In genomic region chrX:68355629-68355920, GRCh38 we compare ENCODE assay signal across 29 cellular contexts.
DNase-seq lines count a peak whose midpoint lies in the region; ATAC-seq, FAIRE-seq and TF ChIP-seq lines count a peak whose summit lies in the region.
"Had no signal": no experiment of that assay in that cellular context is flagged by ENCODE, and none has a peak within 500 bp of the region (broad histone marks: within the 10 kb centered on the region; RNA-seq: fewer than 3 reads in every experiment).

No MANE protein-coding gene starts in this region.

- H3K4me2 ChIP-seq in IMR-90 (ENCODE audit: low read depth, low read length): 0 out of 2 replicates have a peak overlapping the region, but pooled peaks have one; percentile 41
- no peak overlapping the region for H3K4me2 ChIP-seq in hepatocyte
- H3K4me2 ChIP-seq in osteoblast (ENCODE audit: insufficient read depth, low read length): no peak overlapping the region

- no peak overlapping the region for H4K8ac ChIP-seq in IMR-90 (ENCODE audit: low read depth in 2 of 2, low read length in 2 of 2)

- 0 out of 4 replicates have a peak, but pooled peaks cover 0 to 4% of the 10 kb centered on the region in 2 experiments for H3K79me1 ChIP-seq in IMR-90 (ENCODE audit: low read depth in 1 of 2, low read length in 2 of 2)

- no peak overlapping the region for H4K91ac ChIP-seq in IMR-90 (ENCODE audit: insufficient read depth, low read depth, low read length)

- no peak overlapping the region for H4K5ac ChIP-seq in IMR-90 (ENCODE audit: low read depth, low read length)

- no peaks in the 10 kb centered on the region for H3K27me3 ChIP-seq in IMR-90 (ENCODE audit: control insufficient read depth, insufficient read depth, low read length)
- no peaks in the 10 kb centered on the region for H3K27me3 ChIP-seq in hepatocyte
- H3K27me3 ChIP-seq in small intestine (ENCODE audit: control insufficient read depth in 2 of 2, insufficient read depth in 2 of 2, low read length in 2 of 2): no peaks in the 10 kb centered on the region
- no peaks in the 10 kb centered on the region for H3K27me3 ChIP-seq in osteoblast (ENCODE audit: insufficient read depth, low read length)
- H3K27me3 ChIP-seq: SJCRH30, testis had no signal

- no peak overlapping the region for H3K18ac ChIP-seq in IMR-90 (ENCODE audit: low read depth, low read length)

- H3K27me3 Mint-ChIP-seq in activated T-helper 17 cell treated with anti-CD3 and anti-CD28 coated beads, Interleukin-2, amount 50 U/mL, for 72 hours: no peaks in the 10 kb centered on the region
- H3K27me3 Mint-ChIP-seq: activated CD4-positive, alpha-beta T cell treated with anti-CD3 and anti-CD28 coated beads, Interleukin-2, amount 10 ng/mL, durations not matched to agents 24 days and 14 days; activated naive CD8-positive, alpha-beta T cell had no signal

- TF ChIP-seq RAD21 in IMR-90 (IDR thresholded peaks at IDR 0.05; ENCODE audit: low read length): no peak

- CTCF ChIA-PET in IMR-90 (lab: Yijun Ruan, JAX): no interaction called here

- BruUV-seq in IMR-90 (replicated peaks; lab: Mats Ljungman, UMichigan): no TSS peak

- no peak for TF ChIP-seq POLR2A in IMR-90 (IDR thresholded peaks at IDR 0.05; ENCODE audit: low read depth, low read length)

- H3K4me1 Mint-ChIP-seq in activated T-helper 17 cell treated with anti-CD3 and anti-CD28 coated beads, Interleukin-2, amount 50 U/mL, for 72 hours: no peaks in the 10 kb centered on the region
- H3K4me1 Mint-ChIP-seq: activated CD4-positive, alpha-beta T cell treated with anti-CD3 and anti-CD28 coated beads, Interleukin-2, amount 10 ng/mL, durations not matched to agents 24 days and 14 days had no signal

- H3K79me2 ChIP-seq in hepatocyte: no peaks in the 10 kb centered on the region
- H3K79me2 ChIP-seq in osteoblast (ENCODE audit: insufficient read depth, low read length): no peaks in the 10 kb centered on the region

- H2AFZ ChIP-seq in IMR-90 (replicated peaks; ENCODE audit: low read length, poor library complexity): no peak overlapping the region
- no peak overlapping the region for H2AFZ ChIP-seq in hepatocyte
- H2AFZ ChIP-seq in osteoblast (ENCODE audit: low read length): no peak overlapping the region

- no peaks in the 10 kb centered on the region for H3K36me3 Mint-ChIP-seq in activated T-helper 17 cell treated with anti-CD3 and anti-CD28 coated beads, Interleukin-2, amount 50 U/mL, for 72 hours (ENCODE audit: low read depth)
- H3K36me3 Mint-ChIP-seq: activated naive CD8-positive, alpha-beta T cell; CD14-positive monocyte had no signal

- H4K20me1 ChIP-seq in IMR-90 (ENCODE audit: insufficient read depth, low read length): no peaks in the 10 kb centered on the region; the same call in 1 of the 2 replicates
- H4K20me1 ChIP-seq in hepatocyte (ENCODE audit: insufficient read depth, poor library complexity, severe bottlenecking): no peaks in the 10 kb centered on the region
- peaks cover 3% of the 10 kb centered on the region for H4K20me1 ChIP-seq in osteoblast (ENCODE audit: insufficient read depth, low read length)

- dilution Hi-C loops in IMR-90 (cut with HindIII; ENCODE audit: low sequenced_read_pairs, unreplicated experiment): no loop called here

- no peak overlapping the region for H3K4me3 Mint-ChIP-seq in activated T-helper 17 cell treated with anti-CD3 and anti-CD28 coated beads, Interleukin-2, amount 50 U/mL, for 72 hours
- H3K4me3 Mint-ChIP-seq: activated CD4-positive, alpha-beta T cell treated with anti-CD3 and anti-CD28 coated beads, Interleukin-2, amount 10 ng/mL, durations not matched to agents 24 days and 14 days; activated naive CD8-positive, alpha-beta T cell; CD14-positive monocyte had no signal

- H3K36me3 ChIP-seq in IMR-90 (ENCODE audit: control insufficient read depth, insufficient read depth, low read length) (no peaks in the 10 kb centered on the region), hepatocyte (replicated peaks; ENCODE audit: insufficient read depth, low read depth) (no peaks in the 10 kb centered on the region), small intestine (ENCODE audit: control insufficient read depth in 2 of 2, insufficient read depth in 2 of 2, low read length in 2 of 2) (no peaks in the 10 kb centered on the region), osteoblast (ENCODE audit: insufficient read depth, low read length) (no peaks in the 10 kb centered on the region)
- H3K36me3 ChIP-seq: SJCRH30 had no signal

- in situ Hi-C loops in IMR-90 (cut with MboI; ENCODE audit: low sequenced_read_pairs): no loop called here

- no peak overlapping the region for H2BK20ac ChIP-seq in IMR-90 (ENCODE audit: low read depth, low read length)

- DNase-seq in NCI-H2196 (lab: John Stamatoyannopoulos, UW; ENCODE audit: unreplicated experiment) (peak; percentile 4), NCI-H2196 treated with DMSO at 0.1 percent for 48 hours (lab: John Stamatoyannopoulos, UW; ENCODE audit: unreplicated experiment) (no peak), IMR-90 (no peak), hepatocyte (ENCODE audit: low spot score) (peak; percentile 7), small intestine (peak; percentile 1), osteoblast (ENCODE audit: insufficient read length, low spot score, missing footprints) (no peak)
- DNase-seq in central memory CD4-positive, alpha-beta T cell: no peak
- DNase-seq: 8988T; activated CD4-positive, alpha-beta T cell treated with anti-CD3 and anti-CD28 coated beads, Interleukin-2, amount 10 ng/mL, durations not matched to agents 24 days and 14 days; activated effector memory CD4-positive, alpha-beta T cell treated with anti-CD3 and anti-CD28 coated beads, Interleukin-2, amount 50 U/mL, for 16 hours; effector CD8-positive, alpha-beta T cell; H7; Kasumi-1; mesenchymal stem cell; NCI-H1417 treated with DMSO at 0.1 percent for 48 hours; NCI-H2029 treated with DMSO at 0.1 percent for 48 hours; NCI-H345; NCI-H69; SJCRH30; stimulated activated naive CD8-positive, alpha-beta T cell treated with anti-CD3 and anti-CD28 coated beads, Interleukin-15, Interleukin-2, amounts not matched to agents 100 U/mL and 50 U/mL, for 24 hours; SW 1271; testis had no signal

- FAIRE-seq in small intestine (lab: Jason Lieb, UNC): no peak
- FAIRE-seq: D721Med, urothelium cell line had no signal

- ATAC-seq in IMR-90 (ENCODE audit: low read depth): no peak
- no peak for ATAC-seq in activated T-helper 17 cell treated with anti-CD3 and anti-CD28 coated beads, Interleukin-2, amount 50 U/mL, for 72 hours (replicated peaks)
- ATAC-seq: stimulated activated naive CD8-positive, alpha-beta T cell treated with anti-CD3 and anti-CD28 coated beads, Interleukin-15, Interleukin-2, amounts not matched to agents 100 U/mL and 50 U/mL, for 24 hours had no signal

- H3K9me2 ChIP-seq in hepatocyte (replicated peaks; ENCODE audit: insufficient read depth): no peaks in the 10 kb centered on the region

- H2BK5ac ChIP-seq in IMR-90 (ENCODE audit: low read depth, low read length, poor library complexity, severe bottlenecking): no peak overlapping the region

- POLR2A ChIA-PET in IMR-90 (lab: Charles Lee; ENCODE audit: unreplicated experiment): no interaction called here

- no peak overlapping the region for H3K23ac ChIP-seq in IMR-90 (ENCODE audit: low read depth, low read length)

- no peak overlapping the region for H3K4me3 ChIP-seq in IMR-90 (ENCODE audit: insufficient read depth, low read depth, low read length)
- H3K4me3 ChIP-seq in hepatocyte: no peak overlapping the region
- no peak overlapping the region for H3K4me3 ChIP-seq in small intestine (ENCODE audit: low read depth in 1 of 2, low read length in 2 of 2)
- no peak overlapping the region for H3K4me3 ChIP-seq in osteoblast (ENCODE audit: insufficient read depth, low read length)
- H3K4me3 ChIP-seq: coronary artery, SJCRH30, testis had no signal

- no peak overlapping the region for H2BK15ac ChIP-seq in IMR-90 (ENCODE audit: low read depth, low read length)

- no peak overlapping the region for H2AK9ac ChIP-seq in IMR-90 (replicated peaks; ENCODE audit: low read depth, low read length, poor library complexity)

- intact Hi-C loops in IMR-90 (cut with micrococcal nuclease): no loop called here

- H3K9ac ChIP-seq in IMR-90 (ENCODE audit: low read depth, low read length): no peak overlapping the region

- no peaks in the 10 kb centered on the region for H3K9me3 Mint-ChIP-seq in activated T-helper 17 cell treated with anti-CD3 and anti-CD28 coated beads, Interleukin-2, amount 50 U/mL, for 72 hours
- H3K9me3 Mint-ChIP-seq: activated CD4-positive, alpha-beta T cell treated with anti-CD3 and anti-CD28 coated beads, Interleukin-2, amount 10 ng/mL, durations not matched to agents 24 days and 14 days had no signal

- H3K9me1 ChIP-seq in IMR-90 (ENCODE audit: insufficient read depth, low read length): 0 out of 2 replicates have a peak, but pooled peaks cover 3% of the 10 kb centered on the region

- H3K9me3 ChIP-seq in IMR-90 (ENCODE audit: control insufficient read depth, insufficient read depth, low read length): no peaks in the 10 kb centered on the region
- H3K9me3 ChIP-seq in hepatocyte (ENCODE audit: low read depth): no peaks in the 10 kb centered on the region
- H3K9me3 ChIP-seq in small intestine (ENCODE audit: control insufficient read depth, low read depth): no peaks in the 10 kb centered on the region
- H3K9me3 ChIP-seq in osteoblast (ENCODE audit: low read depth, low read length): no peaks in the 10 kb centered on the region
- H3K9me3 ChIP-seq: SJCRH30, testis had no signal

- peaks cover 6% of the 10 kb centered on the region for H3K4me1 ChIP-seq in IMR-90 (ENCODE audit: control insufficient read depth, insufficient read depth, low read length)
- no peaks in the 10 kb centered on the region for H3K4me1 ChIP-seq in hepatocyte (ENCODE audit: insufficient read depth)
- no peaks in the 10 kb centered on the region for H3K4me1 ChIP-seq in small intestine (ENCODE audit: control insufficient read depth in 2 of 2, insufficient read depth in 1 of 2, low read depth in 1 of 2, low read length in 1 of 2)
- H3K4me1 ChIP-seq in osteoblast (ENCODE audit: insufficient read depth, low read length): peaks cover 2% of the 10 kb centered on the region
- H3K4me1 ChIP-seq: SJCRH30, testis had no signal

- H2BK120ac ChIP-seq in IMR-90 (ENCODE audit: low read depth, low read length): no peak overlapping the region

- H3K27ac Mint-ChIP-seq in activated T-helper 17 cell treated with anti-CD3 and anti-CD28 coated beads, Interleukin-2, amount 50 U/mL, for 72 hours: no peak overlapping the region
- H3K27ac Mint-ChIP-seq: activated CD4-positive, alpha-beta T cell treated with anti-CD3 and anti-CD28 coated beads, Interleukin-2, amount 10 ng/mL, durations not matched to agents 24 days and 14 days; activated naive CD8-positive, alpha-beta T cell had no signal

- H3K27ac ChIP-seq in IMR-90 (ENCODE audit: insufficient read depth, low read length) (no peak overlapping the region), hepatocyte (peak overlapping the region; percentile 78), small intestine (ENCODE audit: low read depth in 1 of 2, low read length in 1 of 2) (no peak overlapping the region), osteoblast (ENCODE audit: low read depth, low read length) (no peak overlapping the region)
- H3K27ac ChIP-seq: coronary artery, epithelial cell of prostate, SJCRH30, testis had no signal

- no peak overlapping the region for H3K56ac ChIP-seq in IMR-90 (ENCODE audit: extremely low read depth, insufficient read depth, low read length)

- no peak overlapping the region for H2AK5ac ChIP-seq in IMR-90 (ENCODE audit: low read depth, low read length)

- no CpG with 5 or more reads among the region's 4 CpGs for WGBS in IMR-90 (ENCODE audit: extremely low coverage in 2 of 2, insufficient read length in 1 of 2), 2 experiments
- 47% methylated on average over 4 of the region's 4 CpGs for WGBS in hepatocyte (ENCODE audit: low lambda C conversion rate, missing lambda C conversion rate)
- 16 to 45% (median 38%) methylated on average over 4 of the region's 4 CpGs for WGBS in small intestine, 3 donors

- no peak overlapping the region for H3K14ac ChIP-seq in IMR-90 (replicated peaks; ENCODE audit: low read depth, low read length)

- H3K4ac ChIP-seq in IMR-90 (ENCODE audit: low read depth, low read length): no peak overlapping the region

- no peak for TF ChIP-seq CTCF in IMR-90 (conservative IDR thresholded peaks at IDR 0.05; ENCODE audit: low read depth, low read length)
- TF ChIP-seq CTCF in hepatocyte (IDR thresholded peaks at IDR 0.05; ENCODE audit: poor library complexity): no peak
- no peak for TF ChIP-seq CTCF in osteoblast (IDR thresholded peaks at IDR 0.05; ENCODE audit: extremely low read depth, low read depth, low read length)

Comparison
In these comparisons a context has a peak if more than half of its experiments do, and no peak if none do; other contexts are left out.
1. DNase-seq: peak in NCI-H2196 (single experiment), hepatocyte (single experiment) and small intestine (single experiment); none in NCI-H2196 treated with DMSO at 0.1 percent for 48 hours (single experiment), IMR-90 (single experiment), central memory CD4-positive, alpha-beta T cell (single experiment) and osteoblast (single experiment).